ENCODE assay signal across 14 cellular contexts in the genomic region with DNA sequence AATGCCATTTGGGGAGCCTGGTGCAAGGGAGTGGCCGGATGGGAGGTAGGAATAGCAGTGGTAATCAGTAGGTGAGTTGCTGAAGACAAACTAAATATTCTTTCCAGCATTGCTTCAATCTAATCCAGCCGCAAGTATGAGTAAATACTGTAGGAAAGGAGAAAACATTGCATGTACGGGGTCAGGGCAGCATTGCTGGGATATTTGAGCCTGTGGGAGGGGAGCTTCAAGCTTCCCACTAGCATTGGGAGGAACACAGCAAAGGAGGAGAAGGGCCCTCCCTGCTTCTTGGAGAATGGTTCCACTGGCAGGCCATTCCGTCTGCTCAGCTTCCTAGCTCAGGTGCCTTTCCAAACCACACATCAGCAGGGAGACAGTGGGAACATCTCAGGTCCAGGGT. TPM values are rescaled to one million over a fixed set of nuclear protein-coding genes. Genes with fewer than 3 reads are reported as not detected.
DNase-seq lines count a peak whose midpoint lies in the region; ATAC-seq and TF ChIP-seq lines count a peak whose summit lies in the region.
"Had no signal": no experiment of that assay in that cellular context is flagged by ENCODE, and none has a peak within 500 bp of the region (broad histone marks: within the 10 kb centered on the region; RNA-seq: fewer than 3 reads in every experiment).

No MANE protein-coding gene starts in this region.

- H3K9me3 ChIP-seq in A673 (ENCODE audit: low read depth, low read length, poor library complexity, severe bottlenecking) (no peaks in the 10 kb centered on the region), endodermal cell (ENCODE audit: control insufficient read depth, low read length) (no peaks in the 10 kb centered on the region)
- H3K9me3 ChIP-seq: MG63 had no signal

- DNase-seq in A673 (ENCODE audit: low spot score) = no peak
- DNase-seq in NCI-H226 = peak; percentile 81
- no peak for DNase-seq in nephron progenitor cell
- DNase-seq in GOT3 (lab: John Stamatoyannopoulos, UW) = no peak
- DNase-seq in activated gamma-delta T cell treated with Interleukin-2 at 50 U/mL for 16 hours = no peak
- DNase-seq in endodermal cell = no peak
- DNase-seq: activated CD4-positive, alpha-beta T cell treated with anti-CD3 and anti-CD28 coated beads for 4 hours; central memory CD4-positive, alpha-beta T cell; MG63; retina had no signal

- no peak for TF ChIP-seq CTCF in A673 (conservative IDR thresholded peaks at IDR 0.05; ENCODE audit: low read depth, low read length)
- TF ChIP-seq CTCF in nephron progenitor cell (IDR thresholded peaks at IDR 0.05) = no peak
- no peak for TF ChIP-seq CTCF in endodermal cell (conservative IDR thresholded peaks at IDR 0.05)

- H3K4me3 ChIP-seq in A673 (ENCODE audit: low read depth, low read length, poor library complexity, severe bottlenecking) (no peak overlapping the region), endodermal cell (ENCODE audit: low read length) (no peak overlapping the region)
- H3K4me3 ChIP-seq: MG63 had no signal

- peaks cover 87% of the 10 kb centered on the region for H3K36me3 Mint-ChIP-seq in dendritic cell treated with granulocyte-macrophage colony-stimulating factor and Interleukin-4, amounts not matched to agents 40 ng/mL and 50 ng/mL, for 4 days (ENCODE audit: low read depth)
- H3K36me3 Mint-ChIP-seq in nephron progenitor cell (ENCODE audit: low read depth) = peaks cover 62% of the 10 kb centered on the region
- H3K36me3 Mint-ChIP-seq in endodermal cell (ENCODE audit: low read depth) = peaks cover 56% of the 10 kb centered on the region

- H3K27me3 Mint-ChIP-seq in dendritic cell treated with granulocyte-macrophage colony-stimulating factor and Interleukin-4, amounts not matched to agents 40 ng/mL and 50 ng/mL, for 4 days = no peaks in the 10 kb centered on the region
- H3K27me3 Mint-ChIP-seq in nephron progenitor cell (ENCODE audit: low read depth, poor library complexity) (no peaks in the 10 kb centered on the region), endodermal cell (ENCODE audit: insufficient read depth) (peaks cover 72% of the 10 kb centered on the region)

- CTCF ChIA-PET in A673 (lab: Charles Lee) = no interaction called here

- H3K27ac ChIP-seq in A673 (ENCODE audit: low read depth, low read length, poor library complexity, severe bottlenecking) (peak overlapping the region; percentile 79), endodermal cell (ENCODE audit: low read depth, low read length) (no peak overlapping the region)
- H3K27ac ChIP-seq: C4-2B had no signal

- peaks cover 93% of the 10 kb centered on the region for H3K4me1 Mint-ChIP-seq in dendritic cell treated with granulocyte-macrophage colony-stimulating factor and Interleukin-4, amounts not matched to agents 40 ng/mL and 50 ng/mL, for 4 days (ENCODE audit: low read depth)
- H3K4me1 Mint-ChIP-seq in nephron progenitor cell (peaks cover 57% of the 10 kb centered on the region), endodermal cell (peaks cover 19% of the 10 kb centered on the region)

- POLR2A ChIA-PET in A673 (lab: Charles Lee; ENCODE audit: low non-redundant PET) = no interaction called here

- no peak overlapping the region for H3K9ac ChIP-seq in endodermal cell (ENCODE audit: extremely low read depth, low read length, poor library complexity, severe bottlenecking)

- peaks cover 52% of the 10 kb centered on the region for H3K4me1 ChIP-seq in A673 (ENCODE audit: insufficient read depth, low read length, poor library complexity, severe bottlenecking)
- H3K4me1 ChIP-seq in endodermal cell (ENCODE audit: control insufficient read depth, insufficient read depth, low read length) = peaks cover 7% of the 10 kb centered on the region

- WGBS in endodermal cell (ENCODE audit: insufficient coverage in 1 of 2, insufficient read length in 1 of 2), 2 experiments = 84 to 91% methylated on average over 3 to 4 of the region's 4 CpGs

- ATAC-seq in HG02884 (IDR thresholded peaks at IDR 0.05; ENCODE audit: unreplicated experiment) = no peak

- H3K36me3 ChIP-seq in A673 (ENCODE audit: insufficient read depth, low read length, poor library complexity, severe bottlenecking) (peaks cover 5% of the 10 kb centered on the region), endodermal cell (ENCODE audit: control insufficient read depth, insufficient read depth, low read length) (peaks cover 45% of the 10 kb centered on the region)

- H3K4me3 Mint-ChIP-seq in dendritic cell treated with granulocyte-macrophage colony-stimulating factor and Interleukin-4, amounts not matched to agents 40 ng/mL and 50 ng/mL, for 4 days = peak overlapping the region; percentile 28
- H3K4me3 Mint-ChIP-seq in nephron progenitor cell = no peak overlapping the region
- no peak overlapping the region for H3K4me3 Mint-ChIP-seq in endodermal cell

- H3K27ac Mint-ChIP-seq in dendritic cell treated with granulocyte-macrophage colony-stimulating factor and Interleukin-4, amounts not matched to agents 40 ng/mL and 50 ng/mL, for 4 days = peak overlapping the region; percentile 91
- H3K27ac Mint-ChIP-seq in nephron progenitor cell (peak overlapping the region; percentile 11), endodermal cell (no peak overlapping the region)

- H3K9me3 Mint-ChIP-seq in dendritic cell treated with granulocyte-macrophage colony-stimulating factor and Interleukin-4, amounts not matched to agents 40 ng/mL and 50 ng/mL, for 4 days = no peaks in the 10 kb centered on the region
- no peaks in the 10 kb centered on the region for H3K9me3 Mint-ChIP-seq in nephron progenitor cell
- H3K9me3 Mint-ChIP-seq in endodermal cell = peaks cover 4% of the 10 kb centered on the region

- intact Hi-C loops in A673 (cut with micrococcal nuclease; ENCODE audit: unreplicated experiment) = no loop called here
- intact Hi-C loops in dendritic cell treated with granulocyte-macrophage colony-stimulating factor and Interleukin-4, amounts not matched to agents 40 ng/mL and 50 ng/mL, for 4 days (cut with micrococcal nuclease) = loop anchor here (2.0 kb wide), 1 partner anchor 15 kb away; a partner anchor contains a TSS

- H3K27me3 ChIP-seq in A673 (replicated peaks; ENCODE audit: insufficient read depth, low read depth, low read length, poor library complexity) (no peaks in the 10 kb centered on the region), endodermal cell (ENCODE audit: control insufficient read depth, insufficient read depth, low read length, poor library complexity, severe bottlenecking) (no peaks in the 10 kb centered on the region)
- H3K27me3 ChIP-seq: MG63 had no signal

- no TSS peak for BruUV-seq in A673 (replicated peaks; lab: Mats Ljungman, UMichigan)

RNA-seq across cellular contexts. Expression of a gene that starts 15.2 kb away (rescaled TPM):
- total RNA-seq in A673 (2021) = 131 and 137 TPM in 2 replicates
- 10 to 100 TPM; 49.2 to 49.7 TPM for total RNA-seq in endodermal cell
- polyA plus RNA-seq in endodermal cell (2013, experiment 1 of 2) = 71.5 TPM
- 75.9 TPM for polyA plus RNA-seq in endodermal cell (2013, experiment 2 of 2)
- total RNA-seq: OCI-LY7 had no signal
